ENCODE assay signal across 12 cellular contexts in the genomic region with DNA sequence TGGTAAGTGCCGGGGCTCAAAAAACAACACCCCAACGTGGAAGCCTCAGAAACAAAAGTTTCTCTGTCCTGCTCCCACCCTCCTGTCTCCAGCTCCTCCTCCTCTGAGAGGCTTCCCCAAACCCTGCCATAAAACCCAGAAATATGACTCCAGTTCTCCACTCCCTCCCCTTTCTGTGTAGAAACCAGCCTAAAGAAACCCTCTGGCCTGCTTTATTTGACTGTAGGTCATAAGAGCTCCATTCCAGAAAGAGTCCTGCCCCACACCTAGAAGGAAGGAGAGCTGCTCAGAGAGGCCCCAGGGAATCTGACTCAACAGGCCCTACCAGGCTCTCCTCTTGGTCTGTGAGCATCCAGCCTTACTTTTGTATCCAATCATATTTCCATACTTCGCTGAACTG. TPM values are rescaled to one million over a fixed set of nuclear protein-coding genes. Genes with fewer than 3 reads are reported as not detected.
DNase-seq lines count a peak whose midpoint lies in the region; ATAC-seq and TF ChIP-seq lines count a peak whose summit lies in the region.
"Had no signal": no experiment of that assay in that cellular context is flagged by ENCODE, and none has a peak within 500 bp of the region (broad histone marks: within the 10 kb centered on the region; RNA-seq: fewer than 3 reads in every experiment).

No MANE protein-coding gene starts in this region.

- H3F3A ChIP-seq in GM23338 (replicated peaks; ENCODE audit: low read depth): no peaks in the 10 kb centered on the region

- H2AFZ ChIP-seq in GM23338: no peak overlapping the region

- H3K9me2 ChIP-seq in GM23338 (ENCODE audit: insufficient read depth): no peaks in the 10 kb centered on the region

- no peaks in the 10 kb centered on the region for H3K27me3 ChIP-seq in GM23338 (ENCODE audit: insufficient read depth)
- H3K27me3 ChIP-seq: body of pancreas had no signal

- POLR2A ChIA-PET in activated CD4-positive, alpha-beta memory T cell treated with anti-CD3 and anti-CD28 coated beads for 36 hours (lab: Charles Lee): interaction anchor here (2.0 kb wide), 1 partner anchor 16 kb away, joined by 8 read pairs; the partner anchor contains the start of gene MRFAP1L1

- CTCF ChIA-PET in activated CD4-positive, alpha-beta memory T cell treated with anti-CD3 and anti-CD28 coated beads for 36 hours (lab: Charles Lee): interaction anchor here (0.9 to 1.3 kb wide), 2 partner anchors 9 to 18 kb away, joined by 3 to 5 read pairs; no protein-coding TSS in a partner anchor

- no peak for ATAC-seq in GM23338
- no peak for ATAC-seq in HG02870 (IDR thresholded peaks at IDR 0.05; ENCODE audit: unreplicated experiment)
- ATAC-seq: body of pancreas had no signal

- no peak for TF ChIP-seq CTCF in fibroblast of villous mesenchyme (IDR thresholded peaks at IDR 0.05; ENCODE audit: insufficient read depth, low read depth, low read length)
- no peak for TF ChIP-seq CTCF in GM23338 (conservative IDR thresholded peaks at IDR 0.05; ENCODE audit: low read depth in 2 of 2)

- H3K4me2 ChIP-seq in GM23338: no peak overlapping the region

- peaks cover 1% of the 10 kb centered on the region for H3K36me3 Mint-ChIP-seq in activated CD4-positive, alpha-beta T cell treated with anti-CD3 and anti-CD28 coated beads, Interleukin-2, amount 10 ng/mL, durations not matched to agents 24 days and 14 days (ENCODE audit: low read depth)
- H3K36me3 Mint-ChIP-seq in activated CD4-positive, alpha-beta memory T cell treated with anti-CD3 and anti-CD28 coated beads for 36 hours: no peaks in the 10 kb centered on the region
- peaks cover 5% of the 10 kb centered on the region for H3K36me3 Mint-ChIP-seq in GM23338 (ENCODE audit: low read depth)

- no peaks in the 10 kb centered on the region for H3K27me3 Mint-ChIP-seq in activated CD4-positive, alpha-beta T cell treated with anti-CD3 and anti-CD28 coated beads, Interleukin-2, amount 10 ng/mL, durations not matched to agents 24 days and 14 days
- H3K27me3 Mint-ChIP-seq in activated CD4-positive, alpha-beta memory T cell treated with anti-CD3 and anti-CD28 coated beads for 36 hours: no peaks in the 10 kb centered on the region
- peaks cover 14% of the 10 kb centered on the region for H3K27me3 Mint-ChIP-seq in GM23338 (ENCODE audit: insufficient read depth, low read depth, poor library complexity)

- no peaks in the 10 kb centered on the region for H3K36me3 ChIP-seq in GM23338 (ENCODE audit: insufficient read depth)

- no peak for DNase-seq in activated CD4-positive, alpha-beta T cell treated with anti-CD3 and anti-CD28 coated beads, Interleukin-2, amount 10 ng/mL, durations not matched to agents 24 days and 14 days
- DNase-seq in activated CD4-positive, alpha-beta T cell treated with anti-CD3 and anti-CD28 coated beads, Interleukin-2, amount 50 U/mL, for 4 hours: no peak
- DNase-seq in activated CD4-positive, alpha-beta memory T cell treated with anti-CD3 and anti-CD28 coated beads for 36 hours: no peak
- DNase-seq in fibroblast of villous mesenchyme (ENCODE audit: low read depth): peak; percentile 60
- peak; percentile 25 for DNase-seq in stromal cell of bone marrow (ENCODE audit: low read depth)
- DNase-seq in GM23338 (ENCODE audit: low spot score): no peak
- DNase-seq in DMS 273 (lab: John Stamatoyannopoulos, UW; ENCODE audit: unreplicated experiment): no peak
- DNase-seq: activated CD4-positive, CD25-positive, alpha-beta regulatory T cell; body of pancreas; MM.1S had no signal

- no peaks in the 10 kb centered on the region for H3K79me2 ChIP-seq in GM23338 (replicated peaks; ENCODE audit: insufficient read depth)

- no peaks in the 10 kb centered on the region for H3K9me3 Mint-ChIP-seq in activated CD4-positive, alpha-beta T cell treated with anti-CD3 and anti-CD28 coated beads, Interleukin-2, amount 10 ng/mL, durations not matched to agents 24 days and 14 days
- H3K9me3 Mint-ChIP-seq in activated CD4-positive, alpha-beta memory T cell treated with anti-CD3 and anti-CD28 coated beads for 36 hours: no peaks in the 10 kb centered on the region
- peaks cover 8% of the 10 kb centered on the region for H3K9me3 Mint-ChIP-seq in GM23338

- H3K4me1 ChIP-seq in GM23338 (ENCODE audit: insufficient read depth): peaks cover 3% of the 10 kb centered on the region; the same call in 1 of the 2 replicates

- H3K27ac Mint-ChIP-seq in activated CD4-positive, alpha-beta T cell treated with anti-CD3 and anti-CD28 coated beads, Interleukin-2, amount 10 ng/mL, durations not matched to agents 24 days and 14 days: peak overlapping the region; percentile 76
- H3K27ac Mint-ChIP-seq in activated CD4-positive, alpha-beta memory T cell treated with anti-CD3 and anti-CD28 coated beads for 36 hours: peak overlapping the region; percentile 98
- H3K27ac Mint-ChIP-seq in GM23338: no peak overlapping the region

- H4K20me1 ChIP-seq in GM23338 (replicated peaks; ENCODE audit: insufficient read depth): no peaks in the 10 kb centered on the region; the same call in 1 of the 2 replicates

- no peak overlapping the region for H3K4me3 Mint-ChIP-seq in activated CD4-positive, alpha-beta T cell treated with anti-CD3 and anti-CD28 coated beads, Interleukin-2, amount 10 ng/mL, durations not matched to agents 24 days and 14 days
- H3K4me3 Mint-ChIP-seq in activated CD4-positive, alpha-beta memory T cell treated with anti-CD3 and anti-CD28 coated beads for 36 hours: peak overlapping the region; percentile 7
- no peak overlapping the region for H3K4me3 Mint-ChIP-seq in GM23338

- intact Hi-C loops in activated CD4-positive, alpha-beta T cell treated with anti-CD3 and anti-CD28 coated beads, Interleukin-2, amount 10 ng/mL, durations not matched to agents 24 days and 14 days (cut with micrococcal nuclease): no loop called here
- intact Hi-C loops in activated CD4-positive, alpha-beta memory T cell treated with anti-CD3 and anti-CD28 coated beads for 36 hours (cut with micrococcal nuclease): loop anchor here (10.0 kb wide), 1 partner anchor 1272 kb away; no protein-coding TSS in a partner anchor

- H3K27ac ChIP-seq in GM23338 (ENCODE audit: low read depth): no peak overlapping the region
- H3K27ac ChIP-seq: body of pancreas had no signal

- no peak overlapping the region for H3K4me3 ChIP-seq in fibroblast of villous mesenchyme (ENCODE audit: low read depth, low read length)
- no peak overlapping the region for H3K4me3 ChIP-seq in GM23338
- H3K4me3 ChIP-seq: body of pancreas had no signal

- peaks cover 77% of the 10 kb centered on the region for H3K4me1 Mint-ChIP-seq in activated CD4-positive, alpha-beta T cell treated with anti-CD3 and anti-CD28 coated beads, Interleukin-2, amount 10 ng/mL, durations not matched to agents 24 days and 14 days
- H3K4me1 Mint-ChIP-seq in activated CD4-positive, alpha-beta memory T cell treated with anti-CD3 and anti-CD28 coated beads for 36 hours (ENCODE audit: low read depth): peaks cover 89% of the 10 kb centered on the region
- peaks cover 31% of the 10 kb centered on the region for H3K4me1 Mint-ChIP-seq in GM23338

TF ChIP-seq in GM23338, 12 proteins besides CTCF, POLR2A, EP300 and RAD21 (continues in another document):
- no peak for TF ChIP-seq EZH2 (IDR thresholded peaks at IDR 0.05; ENCODE audit: low read depth, unreplicated experiment)

RNA-seq across cellular contexts. Expression of gene S100P, which starts 0.9 kb away (rescaled TPM):
- total RNA-seq in activated CD4-positive, alpha-beta T cell treated with anti-CD3 and anti-CD28 coated beads, Interleukin-2, amount 10 ng/mL, durations not matched to agents 24 days and 14 days: 2.1 and 2.8 TPM in 2 replicates
- total RNA-seq in activated CD4-positive, alpha-beta memory T cell treated with anti-CD3 and anti-CD28 coated beads for 36 hours: 10 to 100 TPM; 19.3 to 20.3 TPM
- not detected in 2 replicates for total RNA-seq in fibroblast of villous mesenchyme
- 0.43 TPM in 1 of 2 replicates, not detected in the other for total RNA-seq in GM23338 (2014; rRNA removed; shearing (Covaris generic))
- 0.32 TPM in 1 of 2 replicates, not detected in the other for polyA plus RNA-seq in GM23338 (2016; fragmentation: Nextera tagmentation; extraction: Ambion mirVana)
- total RNA-seq: glomerular endothelial cell had no signal

RNA-seq across cellular contexts. Expression of gene MRFAP1L1, which starts 16.9 kb away (rescaled TPM):
- 51.4 TPM in 2 replicates for total RNA-seq in activated CD4-positive, alpha-beta T cell treated with anti-CD3 and anti-CD28 coated beads, Interleukin-2, amount 10 ng/mL, durations not matched to agents 24 days and 14 days
- 10 to 100 TPM; 50.7 to 52.0 TPM for total RNA-seq in activated CD4-positive, alpha-beta memory T cell treated with anti-CD3 and anti-CD28 coated beads for 36 hours
- 34.1 and 42.7 TPM in 2 replicates for total RNA-seq in fibroblast of villous mesenchyme
- 58.2 and 61.6 TPM in 2 replicates for total RNA-seq in GM23338 (2014; rRNA removed; shearing (Covaris generic))
- 63.4 and 73.8 TPM in 2 replicates for polyA plus RNA-seq in GM23338 (2016; fragmentation: Nextera tagmentation; extraction: Ambion mirVana)

RNA-seq across cellular contexts. Expression of gene BLOC1S4, which starts 23.2 kb away (rescaled TPM):
- 20.1 and 21.4 TPM in 2 replicates for total RNA-seq in activated CD4-positive, alpha-beta T cell treated with anti-CD3 and anti-CD28 coated beads, Interleukin-2, amount 10 ng/mL, durations not matched to agents 24 days and 14 days
- total RNA-seq in activated CD4-positive, alpha-beta memory T cell treated with anti-CD3 and anti-CD28 coated beads for 36 hours: 10 to 100 TPM; 17.0 to 19.7 TPM
- total RNA-seq in fibroblast of villous mesenchyme: 10.4 and 12.6 TPM in 2 replicates
- total RNA-seq in GM23338 (2014; rRNA removed; shearing (Covaris generic)): 33.7 and 35.2 TPM in 2 replicates
- 23.9 and 26.5 TPM in 2 replicates for polyA plus RNA-seq in GM23338 (2016; fragmentation: Nextera tagmentation; extraction: Ambion mirVana)

RNA-seq across cellular contexts. Expression of gene MRFAP1, which starts 52.3 kb away (rescaled TPM):
- 122 TPM in 2 replicates for total RNA-seq in activated CD4-positive, alpha-beta T cell treated with anti-CD3 and anti-CD28 coated beads, Interleukin-2, amount 10 ng/mL, durations not matched to agents 24 days and 14 days
- 100 to 1,000 TPM; 122 to 130 TPM for total RNA-seq in activated CD4-positive, alpha-beta memory T cell treated with anti-CD3 and anti-CD28 coated beads for 36 hours
- 105 and 127 TPM in 2 replicates for total RNA-seq in fibroblast of villous mesenchyme
- 154 and 168 TPM in 2 replicates for total RNA-seq in GM23338 (2014; rRNA removed; shearing (Covaris generic))
- 272 and 288 TPM in 2 replicates for polyA plus RNA-seq in GM23338 (2016; fragmentation: Nextera tagmentation; extraction: Ambion mirVana)

Comparison
In these comparisons a context has a peak if more than half of its experiments do, and no peak if none do; other contexts are left out.
1. DNase-seq: peak in fibroblast of villous mesenchyme (single experiment) and stromal cell of bone marrow (single experiment); none in activated CD4-positive, alpha-beta T cell treated with anti-CD3 and anti-CD28 coated beads, Interleukin-2, amount 10 ng/mL, durations not matched to agents 24 days and 14 days (single experiment), activated CD4-positive, alpha-beta T cell treated with anti-CD3 and anti-CD28 coated beads, Interleukin-2, amount 50 U/mL, for 4 hours (0 of 2), activated CD4-positive, alpha-beta memory T cell treated with anti-CD3 and anti-CD28 coated beads for 36 hours (single experiment), GM23338 (single experiment) and DMS 273 (single experiment).